ENCODE assay signal across 30 cellular contexts in genomic region chr17:81445642-81446500, GRCh38. TPM values are rescaled to one million over a fixed set of nuclear protein-coding genes. Genes with fewer than 3 reads are reported as not detected.
DNase-seq lines count a peak whose midpoint lies in the region; ATAC-seq and TF ChIP-seq lines count a peak whose summit lies in the region.
"Had no signal": no experiment of that assay in that cellular context is flagged by ENCODE, and none has a peak within 500 bp of the region (broad histone marks: within the 10 kb centered on the region; RNA-seq: fewer than 3 reads in every experiment).

No MANE protein-coding gene starts in this region.

- no peak overlapping the region for H2BK5ac ChIP-seq in trophoblast cell (ENCODE audit: low read depth, low read length, poor library complexity)

- no peak overlapping the region for H4K12ac ChIP-seq in trophoblast cell (ENCODE audit: low read depth, low read length)

- H3K4ac ChIP-seq in trophoblast cell (ENCODE audit: low read depth, low read length), result no peak overlapping the region

- BruUV-seq in HCT116 (replicated peaks; lab: Mats Ljungman, UMichigan), result no TSS peak

- no peak overlapping the region for H4K8ac ChIP-seq in trophoblast cell (ENCODE audit: low read depth, low read length)

- H3K27ac ChIP-seq in BLaER1, result peak overlapping the region; percentile 18; the same call in 1 of the 2 replicates
- H3K27ac ChIP-seq in HCT116 (ENCODE audit: low read depth, low read length), result no peak overlapping the region
- H3K27ac ChIP-seq in ovary, result no peak overlapping the region
- H3K27ac ChIP-seq in trophoblast cell (ENCODE audit: low read depth, low read length), result no peak overlapping the region
- H3K27ac ChIP-seq: breast epithelium, foreskin keratinocyte, GM23248, SJCRH30, upper lobe of left lung had no signal

- TF ChIP-seq CTCF in HCT116 (IDR thresholded peaks at IDR 0.05 in 2 of 3, conservative IDR thresholded peaks at IDR 0.05 in 1 of 3; ENCODE audit: borderline replicate concordance in 1 of 3, insufficient read depth in 1 of 3, low read depth in 2 of 3, low read length in 2 of 3) (peak in 2 of 3 experiments; percentile 11 to 35; a peak in 2 of 6 replicates), WTC11 (IDR thresholded peaks at IDR 0.05) (no peak), ovary (IDR thresholded peaks at IDR 0.05) (no peak)

- H2AK5ac ChIP-seq in trophoblast cell (ENCODE audit: low read length), result no peak overlapping the region

- H3K4me2 ChIP-seq in BLaER1, result peak overlapping the region; percentile 94
- no peak overlapping the region for H3K4me2 ChIP-seq in HCT116 (ENCODE audit: low read length)
- H3K4me2 ChIP-seq in trophoblast cell (ENCODE audit: low read length), result no peak overlapping the region

- H3K36me3 ChIP-seq in BLaER1 (peaks cover 79% of the 10 kb centered on the region), HCT116 (ENCODE audit: control insufficient read depth in 1 of 2, insufficient read depth in 2 of 2, low read length in 2 of 2) (no peaks in the 10 kb centered on the region), ovary (no peaks in the 10 kb centered on the region), trophoblast cell (ENCODE audit: control insufficient read depth in 1 of 2, insufficient read depth in 2 of 2, low read length in 2 of 2) (no peaks in the 10 kb centered on the region)
- H3K36me3 ChIP-seq: breast epithelium, SJCRH30 had no signal

- ATAC-seq in HCT116 (peak; percentile 51), WTC11 (peak; percentile 68), GM21390 (IDR thresholded peaks at IDR 0.05; ENCODE audit: unreplicated experiment) (no peak)
- ATAC-seq: activated CD4-positive, CD25-positive, alpha-beta regulatory T cell treated with anti-CD3 and anti-CD28 coated beads, Interleukin-2, amount 50 U/mL, for 24 hours; foreskin keratinocyte; left colon; sciatic nerve had no signal

- H3K79me2 ChIP-seq in HCT116 (ENCODE audit: insufficient read depth, low read length) (no peaks in the 10 kb centered on the region), trophoblast cell (ENCODE audit: control insufficient read depth, insufficient read depth, low read length, poor library complexity) (no peaks in the 10 kb centered on the region)

- TF ChIP-seq EP300 in ovary (IDR thresholded peaks at IDR 0.05), result no peak

- no peak for TF ChIP-seq RAD21 in HCT116 (IDR thresholded peaks at IDR 0.05; ENCODE audit: low read depth)

- no peak overlapping the region for H3K4me3 Mint-ChIP-seq in WTC11
- H3K4me3 Mint-ChIP-seq: activated CD4-positive, alpha-beta memory T cell treated with anti-CD3 and anti-CD28 coated beads, Interleukin-2, amount 10 ng/mL, durations not matched to agents 7 days and 5 days; nephron progenitor cell had no signal

- no peak overlapping the region for H3K18ac ChIP-seq in trophoblast cell (ENCODE audit: low read length)

- 74 to 82% (median 77%) methylated on average over 30 of the region's 30 CpGs for WGBS in ovary, 3 donors
- WGBS in trophoblast cell (ENCODE audit: extremely low coverage, insufficient coverage, insufficient read length), result no CpG with 5 or more reads among the region's 30 CpGs

- no peak overlapping the region for H2BK12ac ChIP-seq in trophoblast cell (ENCODE audit: low read length)

- no peaks in the 10 kb centered on the region for H3K36me3 Mint-ChIP-seq in WTC11

- H4K20me1 ChIP-seq in BLaER1 (peaks cover 41% of the 10 kb centered on the region), HCT116 (ENCODE audit: insufficient read depth) (no peaks in the 10 kb centered on the region)

- H3K27me3 ChIP-seq in BLaER1 (no peaks in the 10 kb centered on the region), HCT116 (ENCODE audit: insufficient read depth, low read length) (no peaks in the 10 kb centered on the region), ovary (no peaks in the 10 kb centered on the region), trophoblast cell (ENCODE audit: insufficient read depth, low read length) (no peaks in the 10 kb centered on the region)
- H3K27me3 ChIP-seq: breast epithelium, foreskin keratinocyte, SJCRH30, upper lobe of left lung had no signal

- H3K4me3 ChIP-seq in BLaER1 (no peak overlapping the region), HCT116 (replicated peaks in 1 of 2; ENCODE audit: low read depth in 1 of 2, low read length in 2 of 2) (no peak overlapping the region), ovary (no peak overlapping the region), trophoblast cell (ENCODE audit: low read depth, low read length) (no peak overlapping the region)
- H3K4me3 ChIP-seq: breast epithelium, GM23248, SJCRH30, upper lobe of left lung had no signal

- H3K14ac ChIP-seq in trophoblast cell (ENCODE audit: low read length), result no peak overlapping the region

- H3K9me3 ChIP-seq in BLaER1, result no peaks in the 10 kb centered on the region
- no peaks in the 10 kb centered on the region for H3K9me3 ChIP-seq in HCT116 (ENCODE audit: control insufficient read depth in 1 of 2, insufficient read depth in 1 of 2, low read depth in 1 of 2, low read length in 2 of 2)
- H3K9me3 ChIP-seq in ovary, result no peaks in the 10 kb centered on the region
- no peaks in the 10 kb centered on the region for H3K9me3 ChIP-seq in trophoblast cell (ENCODE audit: insufficient read depth, low read depth, low read length)
- H3K9me3 ChIP-seq: breast epithelium, SJCRH30, upper lobe of left lung had no signal

- H4K91ac ChIP-seq in trophoblast cell (ENCODE audit: low read depth, low read length), result no peak overlapping the region

- H3K4me1 Mint-ChIP-seq in WTC11, result no peaks in the 10 kb centered on the region
- H3K4me1 Mint-ChIP-seq: activated CD4-positive, alpha-beta memory T cell treated with anti-CD3 and anti-CD28 coated beads, Interleukin-2, amount 10 ng/mL, durations not matched to agents 7 days and 5 days had no signal

- H3K4me1 ChIP-seq in BLaER1 (peaks cover 95% of the 10 kb centered on the region), HCT116 (ENCODE audit: control insufficient read depth in 1 of 2, insufficient read depth in 2 of 2, low read length in 2 of 2) (peaks cover 0 to 9% of the 10 kb centered on the region in 2 experiments; a peak in 2 of 4 replicates), ovary (ENCODE audit: insufficient read depth) (no peaks in the 10 kb centered on the region), trophoblast cell (ENCODE audit: control insufficient read depth in 1 of 2, insufficient read depth in 2 of 2, low read length in 2 of 2) (no peaks in the 10 kb centered on the region)
- H3K4me1 ChIP-seq: breast epithelium, foreskin keratinocyte, upper lobe of left lung had no signal

- H3K23ac ChIP-seq in trophoblast cell (ENCODE audit: low read length), result no peak overlapping the region

- CTCF ChIA-PET in HCT116 (lab: Charles Lee), result no interaction called here
- CTCF ChIA-PET in WTC11 (lab: Charles Lee), result interaction anchor here (0.8 to 1.6 kb wide), 5 partner anchors 15 to 191 kb away, joined by 3 to 9 read pairs (median 3); no protein-coding TSS in a partner anchor

- H3K9ac ChIP-seq in BLaER1 (0 out of 2 replicates have a peak overlapping the region, but pooled peaks have one; percentile 4), HCT116 (ENCODE audit: low read length) (no peak overlapping the region), trophoblast cell (ENCODE audit: low read length) (no peak overlapping the region)
- H3K9ac ChIP-seq: GM23248 had no signal

- RAD21 ChIA-PET in HCT116 (lab: Charles Lee; ENCODE audit: low non-redundant PET in 1 of 2, low total read pairs in 2 of 2, uncharacterized antibody in 2 of 2, unreplicated experiment in 2 of 2), result interaction anchor here in 1 of 2 experiments (0.8 kb wide), 1 partner anchor 44 kb away, joined by 4 read pairs; no protein-coding TSS in a partner anchor

- no peak overlapping the region for H2BK120ac ChIP-seq in trophoblast cell (ENCODE audit: insufficient read depth, low read length, poor library complexity)

- H3K9me3 Mint-ChIP-seq in WTC11, result no peaks in the 10 kb centered on the region
- H3K9me3 Mint-ChIP-seq: activated CD4-positive, alpha-beta memory T cell treated with anti-CD3 and anti-CD28 coated beads, Interleukin-2, amount 10 ng/mL, durations not matched to agents 7 days and 5 days; nephron progenitor cell had no signal

- TF ChIP-seq POLR2A in HCT116 (IDR thresholded peaks at IDR 0.05; ENCODE audit: borderline replicate concordance, extremely low read depth, insufficient read depth, insufficient read length) (no peak), ovary (IDR thresholded peaks at IDR 0.05) (no peak)

- no peaks in the 10 kb centered on the region for H3K9me2 ChIP-seq in HCT116 (ENCODE audit: insufficient read depth)

- intact Hi-C loops in HCT116 (cut with micrococcal nuclease) (no loop called here), ovary (cut with DNase I) (no loop called here)

- DNase-seq in HCT116 (ENCODE audit: low read depth, low spot score) (no peak), WTC11 (ENCODE audit: low spot score) (peak; percentile 42), iPS-NIHi11 (ENCODE audit: low spot score) (peak; percentile 77), ovary (no peak), trophoblast cell (no peak), cerebellum (ENCODE audit: low spot score) (no peak)
- DNase-seq: activated CD4-positive, alpha-beta memory T cell treated with anti-CD3 and anti-CD28 coated beads, Interleukin-2, amount 10 ng/mL, durations not matched to agents 7 days and 5 days; activated CD8-positive, alpha-beta memory T cell treated with anti-CD3 and anti-CD28 coated beads, Interleukin-2, amount 50 U/mL, for 48 hours; activated naive CD4-positive, alpha-beta T cell treated with anti-CD3 and anti-CD28 coated beads, Interleukin-2, amount 50 U/mL, for 16 hours; C1 segment of cervical spinal cord; effector CD8-positive, alpha-beta T cell; erythroblast; foreskin keratinocyte; GM23248; left colon; mammary epithelial cell; NCI-H146; NCI-H2227 treated with DMSO at 0.1 percent for 48 hours; NCI-H748 treated with DMSO at 0.1 percent for 48 hours; nephron progenitor cell; SJCRH30; stimulated activated CD4-positive, alpha-beta T cell treated with anti-CD3 and anti-CD28 coated beads, Interleukin-12 subunit alpha, Interleukin-12 subunit beta, amount 100 ng/mL, for 4 hours; stimulated activated CD4-positive, alpha-beta T cell treated with anti-CD3 and anti-CD28 coated beads, Interleukin-4, amount 100 ng/mL, for 1 hour; T-helper 1 cell had no signal

- H2AFZ ChIP-seq in HCT116 (ENCODE audit: low read depth, low read length, poor library complexity, severe bottlenecking) (no peak overlapping the region), trophoblast cell (ENCODE audit: insufficient read depth, low read length, poor library complexity) (no peak overlapping the region)
- H2AFZ ChIP-seq: GM23248 had no signal

- H3K79me1 ChIP-seq in trophoblast cell (ENCODE audit: low read length), result no peaks in the 10 kb centered on the region

- H3K27me3 Mint-ChIP-seq in WTC11 (ENCODE audit: low read depth), result no peaks in the 10 kb centered on the region
- H3K27me3 Mint-ChIP-seq: activated CD4-positive, alpha-beta memory T cell treated with anti-CD3 and anti-CD28 coated beads, Interleukin-2, amount 10 ng/mL, durations not matched to agents 7 days and 5 days had no signal

- POLR2A ChIA-PET in HCT116 (lab: Charles Lee), result interaction anchor here (0.6 kb wide), 1 partner anchor 26 kb away, joined by 3 read pairs; no protein-coding TSS in a partner anchor
- POLR2A ChIA-PET in WTC11 (lab: Charles Lee), result no interaction called here

- no peak overlapping the region for H3K27ac Mint-ChIP-seq in WTC11
- H3K27ac Mint-ChIP-seq: activated CD4-positive, alpha-beta memory T cell treated with anti-CD3 and anti-CD28 coated beads, Interleukin-2, amount 10 ng/mL, durations not matched to agents 7 days and 5 days; nephron progenitor cell had no signal

RNA-seq across cellular contexts. Expression of gene BAHCC1, which starts 50.6 kb away (rescaled TPM):
- total RNA-seq in HCT116 (2021; ENCODE audit: unreplicated experiment) (45.2 TPM), WTC11 (2021) (17.1 to 29.8 TPM (median 21.5 TPM) in 3 replicates), ovary (10 to 100 TPM in 6 of 7 donors, 1 to 10 TPM in 1; 7.6 to 31.9 (median 24.2) TPM), cerebellum (20.5 TPM)
- polyA plus RNA-seq in HCT116 (2012), result 16.1 and 18.2 TPM in 2 replicates
- polyA plus RNA-seq in ovary, result 10 to 100 TPM in 1 of 2 donors, 1 to 10 TPM in 1; 1.9 to 16.0 TPM
- polyA plus RNA-seq in trophoblast cell (2013), result 2.8 and 3.1 TPM in 2 replicates

Comparison
In these comparisons a context has a peak if more than half of its experiments do, and no peak if none do; other contexts are left out.
1. DNase-seq: peak in WTC11 (single experiment) and iPS-NIHi11 (single experiment); none in HCT116 (single experiment), ovary (0 of 5), trophoblast cell (0 of 2) and cerebellum (single experiment).
2. CTCF ChIP-seq: peak in HCT116 (2 of 3); none in WTC11 (single experiment) and ovary (0 of 3).